Comparison of ENCODE assay signal across 1 cellular context in the genomic region with DNA sequence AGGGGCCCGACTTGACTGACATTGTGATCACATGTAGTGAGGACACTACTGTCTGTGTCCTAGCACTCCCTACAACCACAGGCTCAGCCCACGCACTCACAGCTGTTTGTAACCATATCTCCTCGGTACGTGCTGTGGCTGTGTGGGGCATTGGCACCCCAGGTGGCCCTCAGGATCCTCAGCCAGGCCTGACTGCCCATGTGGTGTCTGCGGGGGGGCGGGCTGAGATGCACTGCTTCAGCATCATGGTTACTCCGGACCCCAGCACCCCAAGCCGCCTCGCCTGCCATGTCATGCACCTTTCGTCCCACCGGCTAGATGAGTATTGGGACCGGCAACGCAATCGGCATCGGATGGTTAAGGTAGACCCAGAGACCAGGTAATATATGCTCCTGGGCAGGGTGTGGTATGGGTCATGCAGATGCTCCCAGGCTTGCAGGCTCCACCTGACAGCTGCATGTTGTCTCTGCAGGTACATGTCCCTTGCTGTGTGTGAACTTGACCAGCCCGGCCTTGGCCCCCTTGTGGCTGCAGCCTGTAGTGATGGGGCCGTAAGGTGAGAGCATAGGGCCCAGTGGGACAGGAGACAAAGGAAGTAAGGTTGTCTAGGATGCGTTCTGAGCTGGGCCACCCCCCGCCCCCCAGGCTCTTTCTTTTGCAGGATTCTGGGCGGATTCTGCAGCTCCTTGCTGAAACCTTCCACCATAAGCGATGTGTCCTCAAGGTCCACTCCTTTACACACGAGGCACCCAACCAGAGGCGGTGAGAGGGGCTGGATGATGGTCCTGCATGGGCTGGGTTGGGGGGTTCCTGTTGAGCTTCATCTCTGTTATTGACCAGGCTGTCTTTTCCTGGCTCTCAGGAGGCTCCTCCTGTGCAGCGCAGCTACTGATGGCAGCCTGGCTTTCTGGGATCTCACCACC.
A peak's percentile ranks its signal among the peaks of the same experiment; 100 is the strongest.
TF ChIP-seq lines count a peak whose summit lies in the region.

No MANE protein-coding gene starts in this region.

TF ChIP-seq in GM12878, 131 proteins besides CTCF, POLR2A, EP300 and RAD21:
- TF ChIP-seq SMC3 (IDR thresholded peaks at IDR 0.05; ENCODE audit: borderline replicate concordance, low read length) (peak; percentile 57), CREB1 (IDR thresholded peaks at IDR 0.05; ENCODE audit: low read depth) (no peak), POLR2AphosphoS5 (IDR thresholded peaks at IDR 0.05; ENCODE audit: low read length) (peak; percentile 10; the same call in 1 of the 2 replicates), JUNB (IDR thresholded peaks at IDR 0.05) (no peak), IKZF1 (conservative IDR thresholded peaks at IDR 0.05) (no peak), PML (IDR thresholded peaks at IDR 0.05; ENCODE audit: low read length) (no peak), HDAC6 (IDR thresholded peaks at IDR 0.05; ENCODE audit: unreplicated experiment) (no peak), YY1 (IDR thresholded peaks at IDR 0.05; ENCODE audit: low read depth, low read length) (peak; percentile 43; the same call in 1 of the 2 replicates), SMAD5 (IDR thresholded peaks at IDR 0.05; ENCODE audit: low read depth) (0 out of 2 replicates have a peak, but pooled peaks have one; percentile 17)
- TF ChIP-seq, protein P1, sequence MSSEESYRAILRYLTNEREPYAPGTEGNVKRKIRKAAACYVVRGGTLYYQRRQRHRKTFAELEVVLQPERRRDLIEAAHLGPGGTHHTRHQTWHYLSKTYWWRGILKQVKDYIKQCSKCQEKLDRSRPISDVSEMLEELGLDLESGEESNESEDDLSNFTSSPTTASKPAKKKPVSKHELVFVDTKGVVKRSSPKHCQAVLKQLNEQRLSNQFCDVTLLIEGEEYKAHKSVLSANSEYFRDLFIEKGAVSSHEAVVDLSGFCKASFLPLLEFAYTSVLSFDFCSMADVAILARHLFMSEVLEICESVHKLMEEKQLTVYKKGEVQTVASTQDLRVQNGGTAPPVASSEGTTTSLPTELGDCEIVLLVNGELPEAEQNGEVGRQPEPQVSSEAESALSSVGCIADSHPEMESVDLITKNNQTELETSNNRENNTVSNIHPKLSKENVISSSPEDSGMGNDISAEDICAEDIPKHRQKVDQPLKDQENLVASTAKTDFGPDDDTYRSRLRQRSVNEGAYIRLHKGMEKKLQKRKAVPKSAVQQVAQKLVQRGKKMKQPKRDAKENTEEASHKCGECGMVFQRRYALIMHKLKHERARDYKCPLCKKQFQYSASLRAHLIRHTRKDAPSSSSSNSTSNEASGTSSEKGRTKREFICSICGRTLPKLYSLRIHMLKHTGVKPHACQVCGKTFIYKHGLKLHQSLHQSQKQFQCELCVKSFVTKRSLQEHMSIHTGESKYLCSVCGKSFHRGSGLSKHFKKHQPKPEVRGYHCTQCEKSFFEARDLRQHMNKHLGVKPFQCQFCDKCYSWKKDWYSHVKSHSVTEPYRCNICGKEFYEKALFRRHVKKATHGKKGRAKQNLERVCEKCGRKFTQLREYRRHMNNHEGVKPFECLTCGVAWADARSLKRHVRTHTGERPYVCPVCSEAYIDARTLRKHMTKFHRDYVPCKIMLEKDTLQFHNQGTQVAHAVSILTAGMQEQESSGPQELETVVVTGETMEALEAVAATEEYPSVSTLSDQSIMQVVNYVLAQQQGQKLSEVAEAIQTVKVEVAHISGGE (CRISPR knock-in tag; IDR thresholded peaks at IDR 0.05), result no peak
- TF ChIP-seq, protein P2, sequence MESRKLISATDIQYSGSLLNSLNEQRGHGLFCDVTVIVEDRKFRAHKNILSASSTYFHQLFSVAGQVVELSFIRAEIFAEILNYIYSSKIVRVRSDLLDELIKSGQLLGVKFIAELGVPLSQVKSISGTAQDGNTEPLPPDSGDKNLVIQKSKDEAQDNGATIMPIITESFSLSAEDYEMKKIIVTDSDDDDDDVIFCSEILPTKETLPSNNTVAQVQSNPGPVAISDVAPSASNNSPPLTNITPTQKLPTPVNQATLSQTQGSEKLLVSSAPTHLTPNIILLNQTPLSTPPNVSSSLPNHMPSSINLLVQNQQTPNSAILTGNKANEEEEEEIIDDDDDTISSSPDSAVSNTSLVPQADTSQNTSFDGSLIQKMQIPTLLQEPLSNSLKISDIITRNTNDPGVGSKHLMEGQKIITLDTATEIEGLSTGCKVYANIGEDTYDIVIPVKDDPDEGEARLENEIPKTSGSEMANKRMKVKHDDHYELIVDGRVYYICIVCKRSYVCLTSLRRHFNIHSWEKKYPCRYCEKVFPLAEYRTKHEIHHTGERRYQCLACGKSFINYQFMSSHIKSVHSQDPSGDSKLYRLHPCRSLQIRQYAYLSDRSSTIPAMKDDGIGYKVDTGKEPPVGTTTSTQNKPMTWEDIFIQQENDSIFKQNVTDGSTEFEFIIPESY (IDR thresholded peaks at IDR 0.05), result no peak
- TF ChIP-seq, protein P3, sequence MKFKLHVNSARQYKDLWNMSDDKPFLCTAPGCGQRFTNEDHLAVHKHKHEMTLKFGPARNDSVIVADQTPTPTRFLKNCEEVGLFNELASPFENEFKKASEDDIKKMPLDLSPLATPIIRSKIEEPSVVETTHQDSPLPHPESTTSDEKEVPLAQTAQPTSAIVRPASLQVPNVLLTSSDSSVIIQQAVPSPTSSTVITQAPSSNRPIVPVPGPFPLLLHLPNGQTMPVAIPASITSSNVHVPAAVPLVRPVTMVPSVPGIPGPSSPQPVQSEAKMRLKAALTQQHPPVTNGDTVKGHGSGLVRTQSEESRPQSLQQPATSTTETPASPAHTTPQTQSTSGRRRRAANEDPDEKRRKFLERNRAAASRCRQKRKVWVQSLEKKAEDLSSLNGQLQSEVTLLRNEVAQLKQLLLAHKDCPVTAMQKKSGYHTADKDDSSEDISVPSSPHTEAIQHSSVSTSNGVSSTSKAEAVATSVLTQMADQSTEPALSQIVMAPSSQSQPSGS (IDR thresholded peaks at IDR 0.05; ENCODE audit: low read length), result no peak
